18 cellular contexts compared by ENCODE assay signal in genomic region chr15:100094127-100094510, GRCh38.
A peak's percentile ranks its signal among the peaks of the same experiment; 100 is the strongest.
DNase-seq lines count a peak whose midpoint lies in the region; ATAC-seq and TF ChIP-seq lines count a peak whose summit lies in the region.
"Had no signal": no experiment of that assay in that cellular context is flagged by ENCODE, and none has a peak within 500 bp of the region (broad histone marks: within the 10 kb centered on the region; RNA-seq: fewer than 3 reads in every experiment).

No MANE protein-coding gene starts in this region.

- TF ChIP-seq POLR2A in spleen (IDR thresholded peaks at IDR 0.05) = no peak

- no peak overlapping the region for H2BK15ac ChIP-seq in mesenchymal stem cell (ENCODE audit: low read depth, poor library complexity, severe bottlenecking)

- H3K18ac ChIP-seq in mesenchymal stem cell (ENCODE audit: low read depth in 1 of 2, low read length in 2 of 2) = peak overlapping the region; percentile 88 to 94

- intact Hi-C loops in spleen (cut with DNase I; ENCODE audit: low total_unique reads) = no loop called here

- no peak overlapping the region for H2AK5ac ChIP-seq in mesenchymal stem cell (ENCODE audit: low read length, severe bottlenecking)

- H3K14ac ChIP-seq in mesenchymal stem cell (ENCODE audit: low read length in 2 of 2) = peak overlapping the region in 1 of 2 experiments; percentile 92

- peak overlapping the region; percentile 79 to 84 for H2BK12ac ChIP-seq in mesenchymal stem cell (ENCODE audit: low read length in 2 of 2)

- no peak overlapping the region for H3K4ac ChIP-seq in mesenchymal stem cell (ENCODE audit: low read depth in 1 of 2, low read length in 2 of 2)

- WGBS in mesenchymal stem cell = 43% methylated on average over 3 of the region's 3 CpGs
- 74 to 93% (median 84%) methylated on average over 3 of the region's 3 CpGs for WGBS in spleen, 5 donors

- peaks cover 0 to 13% of the 10 kb centered on the region in 2 experiments for H3K27me3 ChIP-seq in mesenchymal stem cell (ENCODE audit: control insufficient read depth in 1 of 2, insufficient read depth in 1 of 2, low read length in 2 of 2)
- H3K27me3 ChIP-seq in spleen (replicated peaks in 1 of 7) = no peaks in the 10 kb centered on the region
- H3K27me3 ChIP-seq: BLaER1 had no signal

- H4K91ac ChIP-seq in mesenchymal stem cell (ENCODE audit: low read length) = peak overlapping the region; percentile 94

- no peaks in the 10 kb centered on the region for H3K79me1 ChIP-seq in mesenchymal stem cell (replicated peaks; ENCODE audit: low read length, poor library complexity, severe bottlenecking)

- peak overlapping the region; percentile 40 for H4K8ac ChIP-seq in mesenchymal stem cell (ENCODE audit: low read length)

- no peak overlapping the region for H2AFZ ChIP-seq in mesenchymal stem cell (ENCODE audit: low read depth, low read length)

- H2BK5ac ChIP-seq in mesenchymal stem cell (ENCODE audit: low read depth, low read length, poor library complexity, severe bottlenecking) = no peak overlapping the region

- no peak for TF ChIP-seq CTCF in spleen (IDR thresholded peaks at IDR 0.05 in 8 of 11, conservative IDR thresholded peaks at IDR 0.05 in 3 of 11)

- H3K4me3 ChIP-seq in mesenchymal stem cell (ENCODE audit: insufficient read depth in 1 of 2, low read depth in 1 of 2, low read length in 2 of 2) = no peak overlapping the region
- H3K4me3 ChIP-seq in spleen = no peak overlapping the region
- H3K4me3 ChIP-seq: BLaER1 had no signal

- ATAC-seq in HG02678 (IDR thresholded peaks at IDR 0.05; ENCODE audit: unreplicated experiment) (no peak), GM18520 (IDR thresholded peaks at IDR 0.05; ENCODE audit: unreplicated experiment) (no peak)

- no peaks in the 10 kb centered on the region for H3K9me3 ChIP-seq in mesenchymal stem cell (ENCODE audit: control insufficient read depth, low read length)
- no peaks in the 10 kb centered on the region for H3K9me3 ChIP-seq in spleen
- H3K9me3 ChIP-seq: BLaER1 had no signal

- H3K23ac ChIP-seq in mesenchymal stem cell (ENCODE audit: low read length in 2 of 2) = no peak overlapping the region

- no peak overlapping the region for H3K4me2 ChIP-seq in mesenchymal stem cell (ENCODE audit: low read length, poor library complexity, severe bottlenecking)

- H3K27ac ChIP-seq in mesenchymal stem cell (ENCODE audit: low read length, poor library complexity, severe bottlenecking) = no peak overlapping the region
- H3K27ac ChIP-seq in spleen = no peak overlapping the region
- H3K27ac ChIP-seq: 22Rv1, BLaER1 had no signal

- H3K4me1 ChIP-seq in mesenchymal stem cell (ENCODE audit: control insufficient read depth, insufficient read depth, low read depth, low read length) (no peaks in the 10 kb centered on the region), spleen (no peaks in the 10 kb centered on the region)

- no peaks in the 10 kb centered on the region for H3K36me3 ChIP-seq in mesenchymal stem cell (ENCODE audit: control insufficient read depth in 1 of 2, insufficient read depth in 2 of 2, low read depth in 1 of 2, low read length in 2 of 2)
- no peaks in the 10 kb centered on the region for H3K36me3 ChIP-seq in spleen
- H3K36me3 ChIP-seq: BLaER1 had no signal

- peak; percentile 2 for DNase-seq in NCI-H1694 treated with DMSO at 0.1 percent for 48 hours (lab: John Stamatoyannopoulos, UW)
- DNase-seq in NCI-H1694 (lab: John Stamatoyannopoulos, UW) = no peak
- DNase-seq in astrocyte of the hippocampus (ENCODE audit: low read depth, low spot score) = peak; percentile 39
- no peak for DNase-seq in mesenchymal stem cell
- peak; percentile 47 for DNase-seq in spleen
- no peak for DNase-seq in T-helper 9 cell
- DNase-seq: DMS 273 treated with DMSO at 0.1 percent for 48 hours, MM.1S, NCI-H1105, NCI-H187 treated with DMSO at 0.1 percent for 48 hours, NCI-H2171 treated with DMSO at 0.1 percent for 48 hours, NCI-H510A, NCI-H82, SIG-M5 had no signal

- H2BK120ac ChIP-seq in mesenchymal stem cell (ENCODE audit: low read depth, low read length) = peak overlapping the region; percentile 38

- no peak overlapping the region for H3K9ac ChIP-seq in mesenchymal stem cell (ENCODE audit: low read length)
- H3K9ac ChIP-seq: BLaER1 had no signal

Comparison
In these comparisons a context has a peak if more than half of its experiments do, and no peak if none do; other contexts are left out.
1. DNase-seq: peak in NCI-H1694 treated with DMSO at 0.1 percent for 48 hours (single experiment), astrocyte of the hippocampus (single experiment) and spleen (single experiment); none in NCI-H1694 (single experiment), mesenchymal stem cell (single experiment) and T-helper 9 cell (single experiment).